1 cellular context compared by ENCODE assay signal in the genomic region with DNA sequence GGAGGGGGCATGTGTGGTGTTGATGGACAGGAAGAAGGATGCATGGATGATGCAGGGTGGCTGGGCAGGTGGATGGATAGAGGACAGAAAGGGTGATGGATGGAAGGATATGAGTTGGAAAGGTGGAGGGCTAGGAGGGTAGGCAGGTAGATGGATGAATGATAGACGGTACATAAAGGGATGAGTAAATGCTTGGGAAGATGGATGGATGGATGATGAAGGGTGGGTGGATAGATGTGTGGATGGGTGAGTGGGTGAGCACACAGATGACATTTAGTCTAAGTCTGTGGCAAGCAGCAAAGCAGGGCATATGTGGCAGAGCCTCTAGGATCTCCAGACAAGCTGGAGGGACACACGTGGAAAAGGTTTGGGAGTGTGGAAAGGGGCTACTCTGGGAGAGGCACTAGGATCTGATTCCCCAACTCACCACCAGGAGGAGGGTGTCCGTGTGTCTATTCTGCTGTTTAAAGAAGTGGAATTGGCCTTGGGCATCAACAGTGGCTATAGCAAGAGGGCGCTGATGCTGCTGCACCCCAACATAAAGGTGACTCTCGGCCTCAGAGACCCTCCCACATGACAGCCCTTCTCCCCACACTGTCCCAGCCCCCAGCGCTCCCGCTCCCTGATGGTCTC.
TF ChIP-seq lines count a peak whose summit lies in the region.

No MANE protein-coding gene starts in this region.

TF ChIP-seq in K562, 482 proteins besides CTCF, POLR2A, EP300 and RAD21 (continued from another document):
- TF ChIP-seq, protein P1, sequence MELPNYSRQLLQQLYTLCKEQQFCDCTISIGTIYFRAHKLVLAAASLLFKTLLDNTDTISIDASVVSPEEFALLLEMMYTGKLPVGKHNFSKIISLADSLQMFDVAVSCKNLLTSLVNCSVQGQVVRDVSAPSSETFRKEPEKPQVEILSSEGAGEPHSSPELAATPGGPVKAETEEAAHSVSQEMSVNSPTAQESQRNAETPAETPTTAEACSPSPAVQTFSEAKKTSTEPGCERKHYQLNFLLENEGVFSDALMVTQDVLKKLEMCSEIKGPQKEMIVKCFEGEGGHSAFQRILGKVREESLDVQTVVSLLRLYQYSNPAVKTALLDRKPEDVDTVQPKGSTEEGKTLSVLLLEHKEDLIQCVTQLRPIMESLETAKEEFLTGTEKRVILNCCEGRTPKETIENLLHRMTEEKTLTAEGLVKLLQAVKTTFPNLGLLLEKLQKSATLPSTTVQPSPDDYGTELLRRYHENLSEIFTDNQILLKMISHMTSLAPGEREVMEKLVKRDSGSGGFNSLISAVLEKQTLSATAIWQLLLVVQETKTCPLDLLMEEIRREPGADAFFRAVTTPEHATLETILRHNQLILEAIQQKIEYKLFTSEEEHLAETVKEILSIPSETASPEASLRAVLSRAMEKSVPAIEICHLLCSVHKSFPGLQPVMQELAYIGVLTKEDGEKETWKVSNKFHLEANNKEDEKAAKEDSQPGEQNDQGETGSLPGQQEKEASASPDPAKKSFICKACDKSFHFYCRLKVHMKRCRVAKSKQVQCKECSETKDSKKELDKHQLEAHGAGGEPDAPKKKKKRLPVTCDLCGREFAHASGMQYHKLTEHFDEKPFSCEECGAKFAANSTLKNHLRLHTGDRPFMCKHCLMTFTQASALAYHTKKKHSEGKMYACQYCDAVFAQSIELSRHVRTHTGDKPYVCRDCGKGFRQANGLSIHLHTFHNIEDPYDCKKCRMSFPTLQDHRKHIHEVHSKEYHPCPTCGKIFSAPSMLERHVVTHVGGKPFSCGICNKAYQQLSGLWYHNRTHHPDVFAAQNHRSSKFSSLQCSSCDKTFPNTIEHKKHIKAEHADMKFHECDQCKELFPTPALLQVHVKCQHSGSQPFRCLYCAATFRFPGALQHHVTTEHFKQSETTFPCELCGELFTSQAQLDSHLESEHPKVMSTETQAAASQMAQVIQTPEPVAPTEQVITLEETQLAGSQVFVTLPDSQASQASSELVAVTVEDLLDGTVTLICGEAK (IDR thresholded peaks at IDR 0.05) = no peak
- TF ChIP-seq, protein P1 (CRISPR knock-in tag; IDR thresholded peaks at IDR 0.05) = no peak
